Comparison of ENCODE assay signal across 8 cellular contexts in genomic region chr1:74732071-74732946, GRCh38. TPM values are rescaled to one million over a fixed set of nuclear protein-coding genes. Genes with fewer than 3 reads are reported as not detected.
DNase-seq lines count a peak whose midpoint lies in the region; ATAC-seq and TF ChIP-seq lines count a peak whose summit lies in the region.
"Not testable (repeated sequence)": the region's sequence is repeated elsewhere in the genome, so short reads cannot be mapped to it uniquely, and the experiment has no call there.

No MANE protein-coding gene starts in this region.

- peak overlapping the region; percentile 93 for H3K4me3 Mint-ChIP-seq in activated naive CD8-positive, alpha-beta T cell treated with anti-CD3 and anti-CD28 coated beads, Interleukin-2, amount 50 U/mL, for 24 hours
- H3K4me3 Mint-ChIP-seq in natural killer cell treated with Interleukin-12 subunit alpha and Interleukin-12 subunit beta and Interleukin-15 and Interleukin-18, amount 100 ng/mL, for 72 hours = peak overlapping the region; percentile 92

- H4K20me1 ChIP-seq in DND-41 (ENCODE audit: insufficient read depth, low read length) = not testable (repeated sequence)

- peak overlapping the region; percentile 68 for H3K9ac ChIP-seq in DND-41 (ENCODE audit: low read depth, low read length)

- ATAC-seq in DND-41 (ENCODE audit: insufficient read depth, low read depth) = peak; percentile 25
- peak; percentile 17 for ATAC-seq in GM21515 (IDR thresholded peaks at IDR 0.05; ENCODE audit: unreplicated experiment)
- peak; percentile 11 for ATAC-seq in HG03159 (IDR thresholded peaks at IDR 0.05; ENCODE audit: unreplicated experiment)
- ATAC-seq in activated naive CD8-positive, alpha-beta T cell treated with anti-CD3 and anti-CD28 coated beads, Interleukin-2, amount 50 U/mL, for 24 hours = peak; percentile 12
- peak; percentile 47 for ATAC-seq in Right ventricle myocardium superior (ENCODE audit: poor library complexity)
- peak; percentile 5 to 33 for ATAC-seq in natural killer cell treated with Interleukin-12 subunit alpha and Interleukin-12 subunit beta and Interleukin-15 and Interleukin-18, amount 100 ng/mL, for 72 hours

- not testable (repeated sequence) for H3K27me3 ChIP-seq in DND-41 (ENCODE audit: insufficient read depth, low read length, poor library complexity)

- peak overlapping the region; percentile 96 for H3K27ac Mint-ChIP-seq in activated naive CD8-positive, alpha-beta T cell treated with anti-CD3 and anti-CD28 coated beads, Interleukin-2, amount 50 U/mL, for 24 hours
- H3K27ac Mint-ChIP-seq in natural killer cell treated with Interleukin-12 subunit alpha and Interleukin-12 subunit beta and Interleukin-15 and Interleukin-18, amount 100 ng/mL, for 72 hours = peak overlapping the region; percentile 91 to 95

- H3K4me3 ChIP-seq in DND-41 (ENCODE audit: low read depth in 1 of 2, low read length in 2 of 2) = peak overlapping the region; percentile 67 to 68

- DNase-seq in DND-41 = peak; percentile 59
- DNase-seq in RKO (ENCODE audit: low spot score) = peak; percentile 12
- DNase-seq in activated naive CD8-positive, alpha-beta T cell treated with anti-CD3 and anti-CD28 coated beads, Interleukin-2, amount 50 U/mL, for 24 hours = peak; percentile 26
- not testable (repeated sequence) for DNase-seq in Right ventricle myocardium superior; natural killer cell treated with Interleukin-12 subunit alpha and Interleukin-12 subunit beta and Interleukin-15 and Interleukin-18, amount 100 ng/mL, for 72 hours (ENCODE audit: low spot score)

- H3K9me3 Mint-ChIP-seq in activated naive CD8-positive, alpha-beta T cell treated with anti-CD3 and anti-CD28 coated beads, Interleukin-2, amount 50 U/mL, for 24 hours; natural killer cell treated with Interleukin-12 subunit alpha and Interleukin-12 subunit beta and Interleukin-15 and Interleukin-18, amount 100 ng/mL, for 72 hours: not testable (repeated sequence)

- not testable (repeated sequence) for H3K36me3 ChIP-seq in DND-41 (ENCODE audit: insufficient read depth, low read length)

- H3K27ac ChIP-seq in DND-41 (ENCODE audit: low read length) = peak overlapping the region; percentile 85
- peak overlapping the region; percentile 88 for H3K27ac ChIP-seq in temporal lobe (ENCODE audit: low read depth, low read length)

- H3K9me3 ChIP-seq in DND-41 (ENCODE audit: insufficient read depth, low read length, severe bottlenecking) = not testable (repeated sequence)

- H2AFZ ChIP-seq in DND-41 (ENCODE audit: low read depth, low read length) = peak overlapping the region; percentile 92

- peaks cover 21% of the 10 kb centered on the region for H3K36me3 Mint-ChIP-seq in activated naive CD8-positive, alpha-beta T cell treated with anti-CD3 and anti-CD28 coated beads, Interleukin-2, amount 50 U/mL, for 24 hours (ENCODE audit: low read depth)
- not testable (repeated sequence) for H3K36me3 Mint-ChIP-seq in natural killer cell treated with Interleukin-12 subunit alpha and Interleukin-12 subunit beta and Interleukin-15 and Interleukin-18, amount 100 ng/mL, for 72 hours

- H3K4me1 ChIP-seq in DND-41 (ENCODE audit: insufficient read depth, low read length) = peaks cover 29% of the 10 kb centered on the region

- not testable (repeated sequence) for TF ChIP-seq CTCF in DND-41 (IDR thresholded peaks at IDR 0.05; ENCODE audit: borderline replicate concordance, extremely low read depth, low read length, poor library complexity, severe bottlenecking)

- H3K27me3 Mint-ChIP-seq in activated naive CD8-positive, alpha-beta T cell treated with anti-CD3 and anti-CD28 coated beads, Interleukin-2, amount 50 U/mL, for 24 hours; natural killer cell treated with Interleukin-12 subunit alpha and Interleukin-12 subunit beta and Interleukin-15 and Interleukin-18, amount 100 ng/mL, for 72 hours: not testable (repeated sequence)

- peaks cover 27% of the 10 kb centered on the region for H3K79me2 ChIP-seq in DND-41 (ENCODE audit: insufficient read depth, low read length)

- peaks cover 37% of the 10 kb centered on the region for H3K4me1 Mint-ChIP-seq in activated naive CD8-positive, alpha-beta T cell treated with anti-CD3 and anti-CD28 coated beads, Interleukin-2, amount 50 U/mL, for 24 hours
- peaks cover 23 to 37% of the 10 kb centered on the region in 2 donors for H3K4me1 Mint-ChIP-seq in natural killer cell treated with Interleukin-12 subunit alpha and Interleukin-12 subunit beta and Interleukin-15 and Interleukin-18, amount 100 ng/mL, for 72 hours (ENCODE audit: low read depth in 2 of 2)

- intact Hi-C loops in Right ventricle myocardium superior (cut with DNase I) = not testable (repeated sequence)

- H3K4me2 ChIP-seq in DND-41 (ENCODE audit: insufficient read depth, low read length) = peak overlapping the region; percentile 82

RNA-seq across cellular contexts. Expression of gene CRYZ, which starts 0.5 kb away (rescaled TPM):
- total RNA-seq in Right ventricle myocardium superior = 37.5 TPM
- 10 to 100 TPM; 15.9 to 23.5 TPM for total RNA-seq in natural killer cell treated with Interleukin-12 subunit alpha and Interleukin-12 subunit beta and Interleukin-15 and Interleukin-18, amount 100 ng/mL, for 72 hours
- total RNA-seq in temporal lobe = 5.4 TPM

RNA-seq across cellular contexts. Expression of gene TYW3, which starts 0.6 kb away (rescaled TPM):
- total RNA-seq in Right ventricle myocardium superior (18.5 TPM), temporal lobe (4.9 TPM)
- 10 to 100 TPM; 19.8 to 28.4 TPM for total RNA-seq in natural killer cell treated with Interleukin-12 subunit alpha and Interleukin-12 subunit beta and Interleukin-15 and Interleukin-18, amount 100 ng/mL, for 72 hours

RNA-seq across cellular contexts. Expression of gene ERICH3, which starts 58.7 kb away (rescaled TPM):
- not detected for total RNA-seq in Right ventricle myocardium superior
- not detected for total RNA-seq in natural killer cell treated with Interleukin-12 subunit alpha and Interleukin-12 subunit beta and Interleukin-15 and Interleukin-18, amount 100 ng/mL, for 72 hours
- 15.0 TPM for total RNA-seq in temporal lobe

Comparison
In these comparisons a context has a peak if more than half of its experiments do, and no peak if none do; other contexts are left out.
1. RNA of gene ERICH3, which starts 58.7 kb away (total RNA-seq): 15.0 TPM in temporal lobe (single experiment); not detected in natural killer cell treated with Interleukin-12 subunit alpha and Interleukin-12 subunit beta and Interleukin-15 and Interleukin-18, amount 100 ng/mL, for 72 hours and not detected in Right ventricle myocardium superior (single experiment); every median in the first group is over 10 times any median in the second.
2. Peak in every context shown above with its lines, with median percentiles within 50 percentile points of each other: ATAC-seq.